ENCODE assay signal across 1 cellular context in genomic region chr2:212911011-212911410, GRCh38.
TF ChIP-seq lines count a peak whose summit lies in the region.

No MANE protein-coding gene starts in this region.

TF ChIP-seq in GM12878, 131 proteins besides CTCF, POLR2A, EP300 and RAD21 (continued from another document):
- TF ChIP-seq ATF2 (IDR thresholded peaks at IDR 0.05; ENCODE audit: low read length), result no peak
- peak; percentile 59 for TF ChIP-seq RUNX3 (IDR thresholded peaks at IDR 0.05; ENCODE audit: low read length)
- no peak for TF ChIP-seq E2F4 (IDR thresholded peaks at IDR 0.05; ENCODE audit: low read depth, low read length)
- no peak for TF ChIP-seq ATF7 (IDR thresholded peaks at IDR 0.05; ENCODE audit: low read depth)
- TF ChIP-seq E2F8 (IDR thresholded peaks at IDR 0.05; ENCODE audit: low read depth, partially characterized antibody), result no peak
- TF ChIP-seq RAD51 (IDR thresholded peaks at IDR 0.05), result no peak
- no peak for TF ChIP-seq ZZZ3 (IDR thresholded peaks at IDR 0.05; ENCODE audit: control insufficient read depth, insufficient read length, low read depth)
- no peak for TF ChIP-seq SIN3A (IDR thresholded peaks at IDR 0.05; ENCODE audit: low read depth, low read length)
TF ChIP-seq in GM12878: peak in this region for 2.
